12 cellular contexts compared by ENCODE assay signal in the genomic region with DNA sequence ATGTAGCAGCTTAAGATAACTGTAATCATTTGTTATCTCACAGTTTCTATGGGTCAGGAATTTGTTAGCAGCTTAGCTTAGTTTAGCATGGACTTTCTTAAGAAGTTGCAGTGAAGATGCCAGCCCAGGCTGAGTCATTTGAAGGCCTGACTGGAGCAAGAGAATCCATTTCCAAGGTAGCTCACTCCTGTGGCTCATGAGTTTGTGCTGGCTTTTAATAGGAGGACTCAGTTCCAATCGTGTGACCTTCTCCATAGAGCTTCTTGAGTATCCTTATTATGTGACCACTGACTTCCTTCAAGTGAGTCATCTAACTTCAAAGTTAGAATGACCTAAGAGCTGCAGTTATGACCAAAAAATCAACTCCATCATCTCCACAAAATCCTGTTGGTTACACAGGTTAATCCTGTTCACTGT. TPM values are rescaled to one million over a fixed set of nuclear protein-coding genes. Genes with fewer than 3 reads are reported as not detected.
DNase-seq lines count a peak whose midpoint lies in the region; ATAC-seq and TF ChIP-seq lines count a peak whose summit lies in the region.
"Had no signal": no experiment of that assay in that cellular context is flagged by ENCODE, and none has a peak within 500 bp of the region (broad histone marks: within the 10 kb centered on the region; RNA-seq: fewer than 3 reads in every experiment).

No MANE protein-coding gene starts in this region.

- H3K9me3 Mint-ChIP-seq in osteocyte (ENCODE audit: unreplicated experiment) = no peaks in the 10 kb centered on the region
- H3K9me3 Mint-ChIP-seq: immature natural killer cell had no signal

- TF ChIP-seq CTCF in fibroblast of mammary gland (conservative IDR thresholded peaks at IDR 0.05; ENCODE audit: control insufficient read depth, insufficient read depth, low read depth, low read length) (no peak), osteocyte (IDR thresholded peaks at IDR 0.05) (no peak)

- ATAC-seq in HG03139 (IDR thresholded peaks at IDR 0.05; ENCODE audit: unreplicated experiment) (no peak), HG03097 (IDR thresholded peaks at IDR 0.05; ENCODE audit: low FRiP score, unreplicated experiment) (no peak)

- DNase-seq in ACHN (peak; percentile 72), GM03348 (ENCODE audit: low spot score) (peak; percentile 2), OCI-M1 (lab: John Stamatoyannopoulos, UW) (peak; percentile 37), fibroblast of mammary gland (ENCODE audit: low read depth) (peak; percentile 72), GF-D8 (lab: John Stamatoyannopoulos, UW) (no peak), osteocyte (ENCODE audit: extremely low spot score, unreplicated experiment) (no peak)
- DNase-seq: caudate nucleus, NCI-H1436, ovary had no signal

- in situ Hi-C loops in ACHN (cut with HindIII; ENCODE audit: low pct_ligation_motif_present, low pct_unique_long_range_greater_than_20kb, low sequenced_read_pairs) = no loop called here

- no peaks in the 10 kb centered on the region for H3K4me1 Mint-ChIP-seq in osteocyte (ENCODE audit: unreplicated experiment)

- peaks cover 10% of the 10 kb centered on the region for H3K36me3 Mint-ChIP-seq in osteocyte (ENCODE audit: unreplicated experiment)

- H3K27ac Mint-ChIP-seq in osteocyte (ENCODE audit: unreplicated experiment) = no peak overlapping the region
- H3K27ac Mint-ChIP-seq: immature natural killer cell had no signal

- H3K4me3 Mint-ChIP-seq in osteocyte (ENCODE audit: unreplicated experiment) = no peak overlapping the region
- H3K4me3 Mint-ChIP-seq: immature natural killer cell had no signal

- no peaks in the 10 kb centered on the region for H3K27me3 Mint-ChIP-seq in osteocyte (ENCODE audit: unreplicated experiment)

- H3K4me3 ChIP-seq in fibroblast of mammary gland (ENCODE audit: control insufficient read depth, low read depth, low read length) = no peak overlapping the region

RNA-seq across cellular contexts. Expression of gene GPATCH11, which starts 1.4 kb away (rescaled TPM):
- total RNA-seq in osteocyte = 8.1 and 9.3 TPM in 2 replicates

RNA-seq across cellular contexts. Expression of gene HEATR5B, which starts 1.6 kb away (rescaled TPM):
- total RNA-seq in osteocyte = 18.1 and 19.0 TPM in 2 replicates

Comparison
In these comparisons a context has a peak if more than half of its experiments do, and no peak if none do; other contexts are left out.
1. DNase-seq: peak in ACHN (single experiment), GM03348 (single experiment), OCI-M1 (single experiment) and fibroblast of mammary gland (single experiment); none in GF-D8 (single experiment) and osteocyte (single experiment).